8 cellular contexts compared by ENCODE assay signal in genomic region chr2:68466778-68467076, GRCh38. TPM values are rescaled to one million over a fixed set of nuclear protein-coding genes. Genes with fewer than 3 reads are reported as not detected.
DNase-seq lines count a peak whose midpoint lies in the region; ATAC-seq and TF ChIP-seq lines count a peak whose summit lies in the region.

No MANE protein-coding gene starts in this region.

- peaks cover 16% of the 10 kb centered on the region for H3K4me1 ChIP-seq in body of pancreas

- peak overlapping the region; percentile 98 for H3K4me3 Mint-ChIP-seq in type B pancreatic cell

- peak overlapping the region; percentile 64 to 89 (median 84) for H3K27ac ChIP-seq in body of pancreas

- H3K4me3 ChIP-seq in body of pancreas, result peak overlapping the region; percentile 40 to 90
- peak overlapping the region; percentile 65 for H3K4me3 ChIP-seq in lower leg skin (ENCODE audit: low read depth, poor library complexity, severe bottlenecking)

- H3K27me3 ChIP-seq in body of pancreas, result no peaks in the 10 kb centered on the region

- no peaks in the 10 kb centered on the region for H3K9me3 Mint-ChIP-seq in type B pancreatic cell

- H3K9me3 ChIP-seq in body of pancreas, result no peaks in the 10 kb centered on the region

- no peak for TF ChIP-seq POLR2A in body of pancreas (IDR thresholded peaks at IDR 0.05)
- TF ChIP-seq POLR2A in lower leg skin (IDR thresholded peaks at IDR 0.05), result no peak

- TF ChIP-seq CTCF in body of pancreas (IDR thresholded peaks at IDR 0.05), result no peak
- TF ChIP-seq CTCF in lower leg skin (IDR thresholded peaks at IDR 0.05), result no peak
- TF ChIP-seq CTCF in type B pancreatic cell (conservative IDR thresholded peaks at IDR 0.05), result no peak

- no peaks in the 10 kb centered on the region for H3K36me3 ChIP-seq in body of pancreas (replicated peaks in 1 of 2; ENCODE audit: insufficient read depth in 1 of 2, low read depth in 2 of 2)

- ATAC-seq in GM18498 (IDR thresholded peaks at IDR 0.05; ENCODE audit: unreplicated experiment) (peak; percentile 41), HG03432 (IDR thresholded peaks at IDR 0.05; ENCODE audit: unreplicated experiment) (peak; percentile 36), body of pancreas (peak; percentile 7)

- DNase-seq in body of pancreas (no peak), lower leg skin (ENCODE audit: low spot score in 2 of 2) (no peak), type B pancreatic cell (ENCODE audit: extremely low spot score, unreplicated experiment) (no peak), GM19238 (ENCODE audit: insufficient read length, low spot score) (no peak), HuH-7.5 (ENCODE audit: low spot score) (no peak)
- DNase-seq in activated CD4-positive, alpha-beta T cell treated with anti-CD3 and anti-CD28 coated beads, Interleukin-2, amount 50 U/mL, for 1 hour, result no peak

- no peaks in the 10 kb centered on the region for H3K36me3 Mint-ChIP-seq in type B pancreatic cell

- intact Hi-C loops in body of pancreas (cut with DNase I) (loop anchor here (10.0 kb wide), 1 partner anchor 458 kb away; no protein-coding TSS in a partner anchor), lower leg skin (cut with DNase I; ENCODE audit: low total_unique reads) (loop anchor here (10.0 kb wide), 2 partner anchors 258 to 438 kb away; no protein-coding TSS in a partner anchor)

- H3K27ac Mint-ChIP-seq in type B pancreatic cell, result peak overlapping the region; percentile 97

- 0% methylated on average over 4 to 18 of the region's 18 CpGs for WGBS in body of pancreas, 2 donors
- 1 to 2% methylated on average over 18 of the region's 18 CpGs for WGBS in lower leg skin, 2 donors

- H3K27me3 Mint-ChIP-seq in type B pancreatic cell, result no peaks in the 10 kb centered on the region

- H3K4me1 Mint-ChIP-seq in type B pancreatic cell (ENCODE audit: unreplicated experiment), result peaks cover 13% of the 10 kb centered on the region

RNA-seq across cellular contexts. Expression of gene FBXO48, which starts 0.4 kb away (rescaled TPM):
- total RNA-seq in body of pancreas, result 1 to 10 TPM in 1 of 2 donors, under 1 TPM in 1; 0.78 to 3.0 TPM
- 1 to 10 TPM in 3 of 4 donors, under 1 TPM in 1; 0.98 to 2.2 (median 1.7) TPM for total RNA-seq in lower leg skin
- total RNA-seq in type B pancreatic cell (ENCODE audit: low replicate concordance), result 1.00 and 2.0 TPM in 2 replicates

RNA-seq across cellular contexts. Expression of gene APLF, which starts 0.7 kb away (rescaled TPM):
- total RNA-seq in body of pancreas (1 to 10 TPM; 3.9 to 4.0 TPM), lower leg skin (10 to 100 TPM in 2 of 4 donors, 1 to 10 TPM in 2; 7.5 to 12.9 (median 9.5) TPM), type B pancreatic cell (ENCODE audit: low replicate concordance) (3.8 and 6.2 TPM in 2 replicates)
